ENCODE assay signal across 9 cellular contexts in genomic region chr16:86519649-86520316, GRCh38. TPM values are rescaled to one million over a fixed set of nuclear protein-coding genes. Genes with fewer than 3 reads are reported as not detected.
A peak's percentile ranks its signal among the peaks of the same experiment; 100 is the strongest.
DNase-seq lines count a peak whose midpoint lies in the region; ATAC-seq and TF ChIP-seq lines count a peak whose summit lies in the region.
"Had no signal": no experiment of that assay in that cellular context is flagged by ENCODE, and none has a peak within 500 bp of the region (broad histone marks: within the 10 kb centered on the region; RNA-seq: fewer than 3 reads in every experiment).

No MANE protein-coding gene starts in this region.

- DNase-seq in ELF-1 (ENCODE audit: low read depth, low spot score) (peak; percentile 83), activated B cell treated with CpG ODN at 0.5 μM for 24 hours (peak; percentile 43)
- peak in 1 of 2 donors; percentile 32 for DNase-seq in central memory CD8-positive, alpha-beta T cell (ENCODE audit: low spot score in 2 of 2)
- peak in 2 of 3 donors; percentile 17 to 49 for DNase-seq in stimulated activated CD4-positive, alpha-beta T cell treated with anti-CD3 and anti-CD28 coated beads, TNF-alpha, amount 100 ng/mL, for 1 hour (ENCODE audit: low read depth in 3 of 3, low spot score in 1 of 3)

- no peaks in the 10 kb centered on the region for H3K36me3 ChIP-seq in liver (ENCODE audit: control insufficient read depth in 4 of 4, insufficient read depth in 3 of 4, low read depth in 1 of 4, low read length in 3 of 4)

- no peak overlapping the region for H3K4me3 ChIP-seq in liver (ENCODE audit: low read depth in 1 of 3, low read length in 3 of 3)

- H3K36me3 Mint-ChIP-seq in activated B cell treated with CpG ODN at 0.5 μM for 24 hours (ENCODE audit: low read depth), result no peaks in the 10 kb centered on the region
- H3K36me3 Mint-ChIP-seq in central memory CD8-positive, alpha-beta T cell (ENCODE audit: insufficient read depth), result no peaks in the 10 kb centered on the region
- H3K36me3 Mint-ChIP-seq: activated naive CD8-positive, alpha-beta T cell had no signal

- H3K4me3 Mint-ChIP-seq in activated B cell treated with CpG ODN at 0.5 μM for 24 hours, result no peak overlapping the region
- peak overlapping the region; percentile 55 for H3K4me3 Mint-ChIP-seq in central memory CD8-positive, alpha-beta T cell
- H3K4me3 Mint-ChIP-seq: activated naive CD8-positive, alpha-beta T cell had no signal

- intact Hi-C loops in activated B cell treated with CpG ODN at 0.5 μM for 24 hours (cut with micrococcal nuclease), result loop anchor here (1.0 to 2.0 kb wide), 2 partner anchors 503 to 700 kb away; no protein-coding TSS in a partner anchor

- POLR2A ChIA-PET in activated B cell treated with CpG ODN at 0.5 μM for 24 hours (lab: Charles Lee), result no interaction called here

- peaks cover 5% of the 10 kb centered on the region for H3K4me1 Mint-ChIP-seq in activated B cell treated with CpG ODN at 0.5 μM for 24 hours
- peaks cover 11% of the 10 kb centered on the region for H3K4me1 Mint-ChIP-seq in central memory CD8-positive, alpha-beta T cell

- no peak overlapping the region for H3K27ac Mint-ChIP-seq in activated B cell treated with CpG ODN at 0.5 μM for 24 hours
- no peak overlapping the region for H3K27ac Mint-ChIP-seq in central memory CD8-positive, alpha-beta T cell (ENCODE audit: low read depth)
- H3K27ac Mint-ChIP-seq: activated naive CD8-positive, alpha-beta T cell had no signal

- ATAC-seq in activated B cell treated with CpG ODN at 0.5 μM for 24 hours (ENCODE audit: low read depth) (peak; percentile 60), HG03095 (IDR thresholded peaks at IDR 0.05; ENCODE audit: unreplicated experiment) (no peak), GM18867 (IDR thresholded peaks at IDR 0.05; ENCODE audit: unreplicated experiment) (no peak)
- no peak for ATAC-seq in central memory CD8-positive, alpha-beta T cell (replicated peaks; ENCODE audit: extremely low read depth, poor library complexity, severe bottlenecking)

- no peaks in the 10 kb centered on the region for H3K9me3 ChIP-seq in liver (ENCODE audit: control insufficient read depth in 4 of 4, low read length in 3 of 4)

- H3K9me3 Mint-ChIP-seq in activated B cell treated with CpG ODN at 0.5 μM for 24 hours, result no peaks in the 10 kb centered on the region
- no peaks in the 10 kb centered on the region for H3K9me3 Mint-ChIP-seq in central memory CD8-positive, alpha-beta T cell

- WGBS in liver, result 20% methylated on average over 31 of the region's 31 CpGs

- peak; percentile 78 to 83 for TF ChIP-seq RAD21 in liver (IDR thresholded peaks at IDR 0.05)

- peaks cover 56% of the 10 kb centered on the region for H3K27me3 Mint-ChIP-seq in activated B cell treated with CpG ODN at 0.5 μM for 24 hours
- peaks cover 79% of the 10 kb centered on the region for H3K27me3 Mint-ChIP-seq in central memory CD8-positive, alpha-beta T cell

- H3K9ac ChIP-seq in liver (ENCODE audit: low read depth in 1 of 2, low read length in 2 of 2), result no peak overlapping the region

- TF ChIP-seq CTCF in LNCAP (IDR thresholded peaks at IDR 0.05) (peak; percentile 95), activated B cell treated with CpG ODN at 0.5 μM for 24 hours (IDR thresholded peaks at IDR 0.05) (peak; percentile 92), liver (IDR thresholded peaks at IDR 0.05; ENCODE audit: low read depth, low read length, missing input control) (peak; percentile 84)

- H3K4me1 ChIP-seq in liver (ENCODE audit: control insufficient read depth in 4 of 4, insufficient read depth in 4 of 4, low read length in 3 of 4), result peaks cover 0 to 15% (median 0%) of the 10 kb centered on the region in 4 donors

- H3K27ac ChIP-seq in liver (ENCODE audit: low read depth in 1 of 2, low read length in 2 of 2), result no peak overlapping the region

- peaks cover 2 to 25% (median 14%) of the 10 kb centered on the region in 4 donors for H3K27me3 ChIP-seq in liver (ENCODE audit: control insufficient read depth in 4 of 4, insufficient read depth in 4 of 4, low read length in 3 of 4)

- CTCF ChIA-PET in activated B cell treated with CpG ODN at 0.5 μM for 24 hours (lab: Charles Lee), result interaction anchor here (0.5 to 4.2 kb wide), 5 partner anchors 44 to 962 kb away, joined by 3 to 48 read pairs (median 3); no protein-coding TSS in a partner anchor

TF ChIP-seq in liver, 16 proteins besides CTCF, POLR2A, EP300 and RAD21:
- TF ChIP-seq REST (IDR thresholded peaks at IDR 0.05), result no peak
- no peak for TF ChIP-seq EGR1 (IDR thresholded peaks at IDR 0.05; ENCODE audit: low read depth in 2 of 2)
- TF ChIP-seq NR2F2 (IDR thresholded peaks at IDR 0.05), result peak; percentile 28
TF ChIP-seq in liver: peak in this region for 1.

RNA-seq across cellular contexts. Expression of gene FOXF1, which starts 9.5 kb away (rescaled TPM):
- total RNA-seq in activated B cell treated with CpG ODN at 0.5 μM for 24 hours (not detected in 2 replicates), liver (under 1 TPM; 0.56 to 0.75 TPM)
- polyA plus RNA-seq in liver, result 1 to 10 TPM; 1.0 to 1.2 TPM

RNA-seq across cellular contexts. Expression of gene MTHFSD, which starts 35.3 kb away (rescaled TPM):
- total RNA-seq in activated B cell treated with CpG ODN at 0.5 μM for 24 hours (27.9 and 35.0 TPM in 2 replicates), liver (1 to 10 TPM; 7.7 to 8.1 TPM)
- polyA plus RNA-seq in liver, result 1 to 10 TPM; 4.6 to 5.3 TPM

RNA-seq across cellular contexts. Expression of gene FOXC2, which starts 46.8 kb away (rescaled TPM):
- total RNA-seq in activated B cell treated with CpG ODN at 0.5 μM for 24 hours (not detected in 2 replicates), liver (under 1 TPM; 0.08 to 0.09 TPM)
- polyA plus RNA-seq in liver, result under 1 TPM in 1 of 2 donors, not detected in 1; 0.03 TPM

RNA-seq across cellular contexts. Expression of gene FOXL1, which starts 58.6 kb away (rescaled TPM):
- not detected in 2 replicates for total RNA-seq in activated B cell treated with CpG ODN at 0.5 μM for 24 hours
- total RNA-seq in liver, result under 1 TPM in 1 of 2 donors, not detected in 1; 0.05 TPM
- under 1 TPM in 1 of 2 donors, not detected in 1; 0.06 TPM for polyA plus RNA-seq in liver
